ENCODE assay signal across 10 cellular contexts in the genomic region with DNA sequence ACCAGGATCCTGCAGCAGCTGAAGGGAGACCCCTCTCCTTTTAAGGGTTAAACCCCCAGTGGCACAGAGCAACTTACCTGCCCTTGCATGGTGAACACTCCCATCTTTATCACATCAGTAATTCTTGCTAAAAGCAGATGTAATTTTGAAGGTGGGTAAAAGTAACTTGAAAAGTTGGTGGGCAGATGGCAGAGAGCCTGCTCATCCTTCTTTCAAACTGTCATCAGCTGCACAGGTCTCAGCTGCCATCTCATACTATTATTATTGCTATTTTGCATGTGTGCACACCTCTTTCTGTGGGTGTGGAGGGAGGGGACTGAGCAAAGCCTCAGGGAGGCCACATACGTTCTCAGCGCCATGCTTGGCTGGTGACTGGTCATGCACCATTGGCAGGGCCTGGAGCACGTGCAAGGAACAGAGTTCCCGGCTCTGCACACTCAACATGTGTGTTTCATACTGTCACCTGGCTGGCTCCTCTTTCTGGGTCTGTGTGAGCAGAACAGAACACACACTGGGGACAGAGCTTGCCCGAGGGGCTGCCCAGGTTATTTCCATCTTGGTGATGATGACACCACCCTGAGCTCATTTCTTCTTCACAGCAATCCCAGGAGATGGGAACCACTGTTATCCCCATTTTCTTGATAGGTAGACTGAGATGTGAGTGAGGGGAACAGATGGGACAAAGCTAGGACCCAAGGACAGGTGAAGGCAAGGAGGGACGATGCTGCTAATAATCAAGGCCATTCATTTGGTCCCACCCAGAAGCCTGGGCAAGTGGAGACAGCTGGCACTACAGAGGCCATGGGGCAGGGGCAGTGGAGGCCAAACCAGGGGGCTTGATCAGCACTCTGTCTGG.
DNase-seq lines count a peak whose midpoint lies in the region; ATAC-seq, FAIRE-seq and TF ChIP-seq lines count a peak whose summit lies in the region.
"Had no signal": no experiment of that assay in that cellular context is flagged by ENCODE, and none has a peak within 500 bp of the region (broad histone marks: within the 10 kb centered on the region; RNA-seq: fewer than 3 reads in every experiment).

No MANE protein-coding gene starts in this region.

- WGBS in testis, 2 donors, result 91 to 98% methylated on average over 5 to 6 of the region's 6 CpGs

- intact Hi-C loops in kidney (cut with DNase I), result no loop called here
- intact Hi-C loops in testis (cut with DNase I; ENCODE audit: low total_unique reads), result no loop called here

- H3K4me1 ChIP-seq in kidney (ENCODE audit: control insufficient read depth in 1 of 2, insufficient read depth in 1 of 2, low read depth in 1 of 2, low read length in 2 of 2), result peaks cover 0 to 5% of the 10 kb centered on the region in 2 donors
- H3K4me1 ChIP-seq in testis, result peaks cover 8% of the 10 kb centered on the region

- no peak for TF ChIP-seq POLR2A in testis (IDR thresholded peaks at IDR 0.05)

- H3K27ac ChIP-seq in kidney (ENCODE audit: low read depth in 2 of 2, low read length in 2 of 2) (no peak overlapping the region), testis (no peak overlapping the region)

- FAIRE-seq in kidney (lab: Jason Lieb, UNC), result no peak

- ATAC-seq in GM18517 (IDR thresholded peaks at IDR 0.05; ENCODE audit: unreplicated experiment) (peak; percentile 86), GM21390 (IDR thresholded peaks at IDR 0.05; ENCODE audit: unreplicated experiment) (peak; percentile 73), HG03196 (IDR thresholded peaks at IDR 0.05; ENCODE audit: unreplicated experiment) (peak; percentile 81)

- H3K27me3 ChIP-seq in testis, result no peaks in the 10 kb centered on the region

- H3K4me3 ChIP-seq in kidney (ENCODE audit: low read length in 2 of 2), result no peak overlapping the region
- no peak overlapping the region for H3K4me3 ChIP-seq in testis

- peak; percentile 80 for DNase-seq in kidney
- DNase-seq in testis, result no peak
- DNase-seq in C1 segment of cervical spinal cord (lab: John Stamatoyannopoulos, UW), result no peak
- DNase-seq in HuH-7.5 (ENCODE audit: low spot score), result no peak
- no peak for DNase-seq in DMS153 treated with DMSO at 0.1 percent for 48 hours (lab: John Stamatoyannopoulos, UW; ENCODE audit: unreplicated experiment)
- DNase-seq: immature natural killer cell, NCI-H2081 treated with DMSO at 0.1 percent for 48 hours had no signal

- H3K36me3 ChIP-seq in kidney (ENCODE audit: control insufficient read depth in 1 of 2, insufficient read depth in 2 of 2, low read length in 2 of 2) (no peaks in the 10 kb centered on the region), testis (ENCODE audit: low read depth, missing control alignments) (no peaks in the 10 kb centered on the region)

- H3K9me3 ChIP-seq in kidney (ENCODE audit: control insufficient read depth in 1 of 2, low read length in 2 of 2), result no peaks in the 10 kb centered on the region
- no peaks in the 10 kb centered on the region for H3K9me3 ChIP-seq in testis

- H3K9ac ChIP-seq in kidney (ENCODE audit: low read length in 2 of 2), result no peak overlapping the region

- TF ChIP-seq CTCF in kidney (IDR thresholded peaks at IDR 0.05; ENCODE audit: borderline replicate concordance, extremely low read depth, insufficient read depth) (no peak), testis (IDR thresholded peaks at IDR 0.05) (no peak)
